ENCODE assay signal across 26 cellular contexts in genomic region chr9:107932601-107933000, GRCh38.
"Had no signal": no experiment of that assay in that cellular context is flagged by ENCODE, and none has a peak within 500 bp of the region (broad histone marks: within the 10 kb centered on the region; RNA-seq: fewer than 3 reads in every experiment).

No MANE protein-coding gene starts in this region.

- H3K4me1 Mint-ChIP-seq: activated B cell treated with CpG ODN at 0.5 μM for 24 hours; memory B cell; stimulated activated memory B cell treated with anti-CD40 and anti-IgM and Interleukin-4, amounts not matched to agents 10 μg/mL and 1 μg/mL and 100 μg/mL, for 72 hours had no signal

- H3K9me3 Mint-ChIP-seq: activated B cell treated with CpG ODN at 0.5 μM for 24 hours; activated naive CD4-positive, alpha-beta T cell treated with anti-CD3 and anti-CD28 coated beads for 36 hours; endodermal cell; memory B cell; stimulated activated memory B cell treated with anti-CD40 and anti-IgM and Interleukin-4, amounts not matched to agents 10 μg/mL and 1 μg/mL and 100 μg/mL, for 72 hours; T-helper 1 cell treated with Interleukin-12 subunit alpha and Interleukin-12 subunit beta and Interleukin-4 antibody, amounts not matched to agents 30 μg/mL and 1 μg/mL, for 36 hours had no signal

- DNase-seq: activated B cell treated with CpG ODN at 0.5 μM for 24 hours; activated CD4-positive, alpha-beta memory T cell treated with anti-CD3 and anti-CD28 coated beads for 36 hours; activated CD4-positive, alpha-beta T cell treated with anti-CD3 and anti-CD28 coated beads for 48 hours; activated effector memory CD4-positive, alpha-beta T cell treated with Interleukin-2 at 50 U/mL for 16 hours; activated naive CD4-positive, alpha-beta T cell treated with anti-CD3 and anti-CD28 coated beads for 36 hours; activated T-cell treated with anti-CD3 and anti-CD28 coated beads, Interleukin-2, amount 50 U/mL, for 48 hours; anterior cingulate cortex; central memory CD4-positive, alpha-beta T cell; colonic mucosa; endodermal cell; gastrocnemius medialis; head of caudate nucleus; islet precursor cell; left cardiac atrium; mucosa of descending colon; nucleus accumbens; posterior cingulate gyrus; right lobe of liver; stimulated activated CD4-positive, alpha-beta T cell treated with anti-CD3 and anti-CD28 coated beads, Interleukin-2, amount 100 ng/mL, for 24 hours; stomach had no signal

- H3K4me3 ChIP-seq: colonic mucosa, gastrocnemius medialis, mucosa of descending colon, right lobe of liver, skin epidermis, stomach, suprapubic skin, tibial nerve had no signal

- H3K36me3 Mint-ChIP-seq: activated CD4-positive, alpha-beta memory T cell treated with anti-CD3 and anti-CD28 coated beads for 36 hours; memory B cell; stimulated activated memory B cell treated with anti-CD40 and anti-IgM and Interleukin-4, amounts not matched to agents 10 μg/mL and 1 μg/mL and 100 μg/mL, for 72 hours had no signal

- ATAC-seq: gastrocnemius medialis; left cardiac atrium; mucosa of descending colon; right lobe of liver; stimulated activated memory B cell treated with anti-CD40 and anti-IgM and Interleukin-4, amounts not matched to agents 10 μg/mL and 1 μg/mL and 100 μg/mL, for 72 hours had no signal

- H3K27me3 Mint-ChIP-seq: activated CD4-positive, alpha-beta memory T cell treated with anti-CD3 and anti-CD28 coated beads for 36 hours; stimulated activated memory B cell treated with anti-CD40 and anti-IgM and Interleukin-4, amounts not matched to agents 10 μg/mL and 1 μg/mL and 100 μg/mL, for 72 hours had no signal

- H3K4me3 Mint-ChIP-seq: activated B cell treated with CpG ODN at 0.5 μM for 24 hours; activated CD4-positive, alpha-beta memory T cell treated with anti-CD3 and anti-CD28 coated beads for 36 hours; activated naive CD4-positive, alpha-beta T cell treated with anti-CD3 and anti-CD28 coated beads for 36 hours; endodermal cell; memory B cell; stimulated activated memory B cell treated with anti-CD40 and anti-IgM and Interleukin-4, amounts not matched to agents 10 μg/mL and 1 μg/mL and 100 μg/mL, for 72 hours; T-helper 1 cell treated with Interleukin-12 subunit alpha and Interleukin-12 subunit beta and Interleukin-4 antibody, amounts not matched to agents 30 μg/mL and 1 μg/mL, for 36 hours had no signal

- H3K27ac Mint-ChIP-seq: activated B cell treated with CpG ODN at 0.5 μM for 24 hours; activated CD4-positive, alpha-beta memory T cell treated with anti-CD3 and anti-CD28 coated beads for 36 hours; activated naive CD4-positive, alpha-beta T cell treated with anti-CD3 and anti-CD28 coated beads for 36 hours; endodermal cell; memory B cell; stimulated activated memory B cell treated with anti-CD40 and anti-IgM and Interleukin-4, amounts not matched to agents 10 μg/mL and 1 μg/mL and 100 μg/mL, for 72 hours; T-helper 1 cell treated with Interleukin-12 subunit alpha and Interleukin-12 subunit beta and Interleukin-4 antibody, amounts not matched to agents 30 μg/mL and 1 μg/mL, for 36 hours had no signal
